12 cellular contexts compared by ENCODE assay signal in genomic region chr17:1555618-1556471, GRCh38. TPM values are rescaled to one million over a fixed set of nuclear protein-coding genes. Genes with fewer than 3 reads are reported as not detected.
DNase-seq lines count a peak whose midpoint lies in the region; ATAC-seq and TF ChIP-seq lines count a peak whose summit lies in the region.
"Had no signal": no experiment of that assay in that cellular context is flagged by ENCODE, and none has a peak within 500 bp of the region (broad histone marks: within the 10 kb centered on the region; RNA-seq: fewer than 3 reads in every experiment).

No MANE protein-coding gene starts in this region.

- H3K4me1 ChIP-seq in naive thymus-derived CD4-positive, alpha-beta T cell (ENCODE audit: control insufficient read depth in 2 of 2, insufficient read depth in 2 of 2, low read length in 2 of 2): no peaks in the 10 kb centered on the region
- peaks cover 2% of the 10 kb centered on the region; the same call in 1 of the 2 replicates for H3K4me1 ChIP-seq in BE2C
- H3K4me1 ChIP-seq: HAP-1 had no signal

- intact Hi-C loops in activated B cell treated with CpG ODN at 0.5 μM for 24 hours (cut with micrococcal nuclease): no loop called here
- intact Hi-C loops in naive thymus-derived CD4-positive, alpha-beta T cell (cut with micrococcal nuclease): no loop called here

- POLR2A ChIA-PET in activated B cell treated with CpG ODN at 0.5 μM for 24 hours (lab: Charles Lee): interaction anchor here (0.6 to 1.7 kb wide), 8 partner anchors 10 to 191 kb away, joined by 3 to 5 read pairs (median 3); partner anchors contain the start of gene INPP5K
- POLR2A ChIA-PET in naive thymus-derived CD4-positive, alpha-beta T cell (lab: Charles Lee): no interaction called here

- H3K9me3 Mint-ChIP-seq in activated B cell treated with CpG ODN at 0.5 μM for 24 hours: no peaks in the 10 kb centered on the region
- no peaks in the 10 kb centered on the region for H3K9me3 Mint-ChIP-seq in naive thymus-derived CD4-positive, alpha-beta T cell
- H3K9me3 Mint-ChIP-seq in activated T-cell treated with anti-CD3 and anti-CD28 coated beads, Interleukin-2, amount 50 U/mL, for 72 hours: no peaks in the 10 kb centered on the region

- H3K36me3 Mint-ChIP-seq in activated B cell treated with CpG ODN at 0.5 μM for 24 hours (ENCODE audit: low read depth): peaks cover 52% of the 10 kb centered on the region
- peaks cover 2 to 28% (median 4%) of the 10 kb centered on the region in 5 donors for H3K36me3 Mint-ChIP-seq in naive thymus-derived CD4-positive, alpha-beta T cell
- peaks cover under 1 to 7% of the 10 kb centered on the region in 2 donors for H3K36me3 Mint-ChIP-seq in activated T-cell treated with anti-CD3 and anti-CD28 coated beads, Interleukin-2, amount 50 U/mL, for 72 hours (ENCODE audit: insufficient read depth in 2 of 2)

- ATAC-seq in HG02610 (IDR thresholded peaks at IDR 0.05; ENCODE audit: unreplicated experiment): peak; percentile 48
- ATAC-seq in activated B cell treated with CpG ODN at 0.5 μM for 24 hours (ENCODE audit: low read depth): peak; percentile 78
- ATAC-seq in naive thymus-derived CD4-positive, alpha-beta T cell: peak; percentile 74
- no peak for ATAC-seq in activated T-cell treated with anti-CD3 and anti-CD28 coated beads, Interleukin-2, amount 50 U/mL, for 72 hours (replicated peaks in 1 of 2)

- peak overlapping the region; percentile 53 for H3K4me3 Mint-ChIP-seq in activated B cell treated with CpG ODN at 0.5 μM for 24 hours
- no peak overlapping the region for H3K4me3 Mint-ChIP-seq in naive thymus-derived CD4-positive, alpha-beta T cell
- no peak overlapping the region for H3K4me3 Mint-ChIP-seq in activated T-cell treated with anti-CD3 and anti-CD28 coated beads, Interleukin-2, amount 50 U/mL, for 72 hours

- no peak overlapping the region for H3K4me3 ChIP-seq in naive thymus-derived CD4-positive, alpha-beta T cell (ENCODE audit: low read length)
- H3K4me3 ChIP-seq in BE2C (ENCODE audit: low read depth, low read length): no peak overlapping the region
- H3K4me3 ChIP-seq: HAP-1 had no signal

- H3K4me1 Mint-ChIP-seq in activated B cell treated with CpG ODN at 0.5 μM for 24 hours: peaks cover 54% of the 10 kb centered on the region
- peaks cover 6 to 35% (median 21%) of the 10 kb centered on the region in 7 donors for H3K4me1 Mint-ChIP-seq in naive thymus-derived CD4-positive, alpha-beta T cell
- peaks cover 5% of the 10 kb centered on the region for H3K4me1 Mint-ChIP-seq in activated T-cell treated with anti-CD3 and anti-CD28 coated beads, Interleukin-2, amount 50 U/mL, for 72 hours (ENCODE audit: low read depth)

- CTCF ChIA-PET in activated B cell treated with CpG ODN at 0.5 μM for 24 hours (lab: Charles Lee): interaction anchor here (1.1 to 2.9 kb wide), 3 partner anchors 39 to 89 kb away, joined by 3 to 8 read pairs (median 3); partner anchors contain the start of gene INPP5K
- CTCF ChIA-PET in naive thymus-derived CD4-positive, alpha-beta T cell (lab: Charles Lee): interaction anchor here (0.6 kb wide), 1 partner anchor 111 kb away, joined by 4 read pairs; no protein-coding TSS in a partner anchor

- no peaks in the 10 kb centered on the region for H3K27me3 ChIP-seq in naive thymus-derived CD4-positive, alpha-beta T cell (ENCODE audit: control insufficient read depth in 2 of 2, insufficient read depth in 2 of 2, low read length in 2 of 2)
- no peaks in the 10 kb centered on the region for H3K27me3 ChIP-seq in BE2C

- peak overlapping the region; percentile 84 for H3K27ac Mint-ChIP-seq in activated B cell treated with CpG ODN at 0.5 μM for 24 hours
- peak overlapping the region in 4 of 9 donors; percentile 21 to 60 (median 58) for H3K27ac Mint-ChIP-seq in naive thymus-derived CD4-positive, alpha-beta T cell
- no peak overlapping the region for H3K27ac Mint-ChIP-seq in activated T-cell treated with anti-CD3 and anti-CD28 coated beads, Interleukin-2, amount 50 U/mL, for 72 hours

- H3K9me3 ChIP-seq in naive thymus-derived CD4-positive, alpha-beta T cell (ENCODE audit: control insufficient read depth in 2 of 3, low read length in 3 of 3): no peaks in the 10 kb centered on the region
- no peaks in the 10 kb centered on the region for H3K9me3 ChIP-seq in BE2C
- H3K9me3 ChIP-seq: HAP-1 had no signal

- no peak overlapping the region for H3K27ac ChIP-seq in naive thymus-derived CD4-positive, alpha-beta T cell (ENCODE audit: low read depth, low read length)

- DNase-seq in CD1c-positive myeloid dendritic cell (ENCODE audit: extremely low spot score) (peak; percentile 89), activated B cell treated with CpG ODN at 0.5 μM for 24 hours (peak; percentile 21), NCI-H2227 treated with DMSO at 0.1 percent for 48 hours (lab: John Stamatoyannopoulos, UW) (no peak), NCI-H2029 treated with DMSO at 0.1 percent for 48 hours (lab: John Stamatoyannopoulos, UW) (no peak), BE2C (no peak)
- DNase-seq in naive thymus-derived CD4-positive, alpha-beta T cell: no peak
- DNase-seq in activated T-cell treated with anti-CD3 and anti-CD28 coated beads, Interleukin-2, amount 50 U/mL, for 72 hours: no peak
- DNase-seq: activated naive CD4-positive, alpha-beta T cell; cortex of kidney; T1000 had no signal

- TF ChIP-seq CTCF in activated B cell treated with CpG ODN at 0.5 μM for 24 hours (IDR thresholded peaks at IDR 0.05) (no peak), BE2C (IDR thresholded peaks at IDR 0.05; ENCODE audit: low read depth, low read length) (no peak)

- no peaks in the 10 kb centered on the region for H3K27me3 Mint-ChIP-seq in activated B cell treated with CpG ODN at 0.5 μM for 24 hours
- no peaks in the 10 kb centered on the region for H3K27me3 Mint-ChIP-seq in naive thymus-derived CD4-positive, alpha-beta T cell
- H3K27me3 Mint-ChIP-seq in activated T-cell treated with anti-CD3 and anti-CD28 coated beads, Interleukin-2, amount 50 U/mL, for 72 hours (ENCODE audit: low read depth): no peaks in the 10 kb centered on the region

- peaks cover 0 to 48% (median 7%) of the 10 kb centered on the region in 3 experiments for H3K36me3 ChIP-seq in naive thymus-derived CD4-positive, alpha-beta T cell (ENCODE audit: control insufficient read depth in 2 of 3, insufficient read depth in 3 of 3, low read length in 3 of 3)
- no peaks in the 10 kb centered on the region for H3K36me3 ChIP-seq in BE2C

RNA-seq across cellular contexts. Expression of gene PITPNA, which starts 6.7 kb away (rescaled TPM):
- 97.0 and 113 TPM in 2 replicates for total RNA-seq in activated B cell treated with CpG ODN at 0.5 μM for 24 hours
- total RNA-seq in naive thymus-derived CD4-positive, alpha-beta T cell: 10 to 100 TPM; 31.5 to 87.9 (median 39.1) TPM
- polyA plus RNA-seq in naive thymus-derived CD4-positive, alpha-beta T cell: 10 to 100 TPM; 16.6 to 25.3 TPM
- total RNA-seq in activated T-cell treated with anti-CD3 and anti-CD28 coated beads, Interleukin-2, amount 50 U/mL, for 72 hours: 10 to 100 TPM; 36.0 to 40.7 TPM
- polyA plus RNA-seq in BE2C (2012; ENCODE audit: insufficient read depth, insufficient read length, low read depth): 19.3 TPM

RNA-seq across cellular contexts. Expression of gene INPP5K, which starts 39.4 kb away (rescaled TPM):
- total RNA-seq in activated B cell treated with CpG ODN at 0.5 μM for 24 hours: 46.0 and 50.0 TPM in 2 replicates
- 100 to 1,000 TPM in 2 of 5 experiments, 10 to 100 TPM in 3; 50.5 to 184 (median 84.2) TPM for total RNA-seq in naive thymus-derived CD4-positive, alpha-beta T cell
- polyA plus RNA-seq in naive thymus-derived CD4-positive, alpha-beta T cell: 10 to 100 TPM; 72.9 to 84.3 TPM
- 10 to 100 TPM; 48.4 to 51.2 TPM for total RNA-seq in activated T-cell treated with anti-CD3 and anti-CD28 coated beads, Interleukin-2, amount 50 U/mL, for 72 hours
- 89.6 TPM for polyA plus RNA-seq in BE2C (2012; ENCODE audit: insufficient read depth, insufficient read length, low read depth)

Comparison
In these comparisons a context has a peak if more than half of its experiments do, and no peak if none do; other contexts are left out.
1. DNase-seq: peak in CD1c-positive myeloid dendritic cell (single experiment) and activated B cell treated with CpG ODN at 0.5 μM for 24 hours (single experiment); none in naive thymus-derived CD4-positive, alpha-beta T cell (0 of 9), NCI-H2227 treated with DMSO at 0.1 percent for 48 hours (single experiment), NCI-H2029 treated with DMSO at 0.1 percent for 48 hours (single experiment), activated T-cell treated with anti-CD3 and anti-CD28 coated beads, Interleukin-2, amount 50 U/mL, for 72 hours (0 of 2) and BE2C (single experiment).
2. ATAC-seq: peak in HG02610 (single experiment), activated B cell treated with CpG ODN at 0.5 μM for 24 hours (single experiment) and naive thymus-derived CD4-positive, alpha-beta T cell (single experiment); none in activated T-cell treated with anti-CD3 and anti-CD28 coated beads, Interleukin-2, amount 50 U/mL, for 72 hours (0 of 2).